26 cellular contexts compared by ENCODE assay signal in the genomic region with DNA sequence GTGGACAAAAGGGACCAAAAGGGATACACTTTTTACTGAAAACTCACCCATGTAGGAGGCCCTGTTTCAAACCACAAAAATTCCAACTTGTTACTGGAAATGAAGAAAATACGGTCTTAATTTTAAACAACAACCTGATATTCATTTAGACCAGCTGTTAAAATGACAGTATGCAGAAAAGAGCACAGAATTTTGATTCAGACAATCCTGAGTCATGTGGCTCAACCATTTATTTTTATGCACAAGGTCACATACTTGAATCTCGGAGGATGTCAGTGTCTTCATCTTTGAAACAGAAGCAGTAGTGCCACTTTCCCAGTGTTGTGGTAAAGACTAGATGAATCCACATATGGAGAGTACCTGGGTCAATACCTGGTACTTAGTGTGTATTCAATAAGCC.
DNase-seq lines count a peak whose midpoint lies in the region; ATAC-seq, FAIRE-seq and TF ChIP-seq lines count a peak whose summit lies in the region.
"Had no signal": no experiment of that assay in that cellular context is flagged by ENCODE, and none has a peak within 500 bp of the region (broad histone marks: within the 10 kb centered on the region; RNA-seq: fewer than 3 reads in every experiment).

No MANE protein-coding gene starts in this region.

- H3K36me3 Mint-ChIP-seq in glutamatergic neuron (ENCODE audit: unreplicated experiment): no peaks in the 10 kb centered on the region
- H3K36me3 Mint-ChIP-seq: activated naive CD4-positive, alpha-beta T cell treated with anti-CD3 and anti-CD28 coated beads, Interleukin-2, amount 50 U/mL, for 24 hours; stimulated activated naive B cell treated with anti-CD40 and anti-IgM and Interleukin-4, amounts not matched to agents 10 μg/mL and 1 μg/mL and 100 μg/mL, for 72 hours; T-cell had no signal

- POLR2A ChIA-PET in K562 (lab: Yijun Ruan, JAX): no interaction called here

- H3K4me3 ChIP-seq in MM.1S (ENCODE audit: low read length) (peak overlapping the region; percentile 15; the same call in 1 of the 2 replicates), K562 (no peak overlapping the region), gastrocnemius medialis (no peak overlapping the region)
- H3K4me3 ChIP-seq: GM23338, mucosa of descending colon had no signal

- intact Hi-C loops in K562 (cut with micrococcal nuclease): no loop called here
- intact Hi-C loops in gastrocnemius medialis (cut with DNase I; ENCODE audit: low total_unique reads): no loop called here

- H3K4me1 Mint-ChIP-seq in glutamatergic neuron (ENCODE audit: low read depth, unreplicated experiment): peaks cover 46% of the 10 kb centered on the region
- H3K4me1 Mint-ChIP-seq: activated naive CD4-positive, alpha-beta T cell treated with anti-CD3 and anti-CD28 coated beads, Interleukin-2, amount 50 U/mL, for 24 hours; stimulated activated naive B cell treated with anti-CD40 and anti-IgM and Interleukin-4, amounts not matched to agents 10 μg/mL and 1 μg/mL and 100 μg/mL, for 72 hours; T-cell had no signal

- 9% methylated on average over 2 of the region's 2 CpGs for whole genome bisulfite sequencing in K562 (ENCODE audit: insufficient coverage, low coverage, missing lambda C conversion rate)

- BruUV-seq in K562 (replicated peaks; lab: Mats Ljungman, UMichigan): no TSS peak

- no peaks in the 10 kb centered on the region for H3K79me2 ChIP-seq in MM.1S (ENCODE audit: low read length)
- H3K79me2 ChIP-seq in K562 (ENCODE audit: control insufficient read depth, insufficient read depth, low read length): no peaks in the 10 kb centered on the region

- FAIRE-seq in K562 (lab: Jason Lieb, UNC): no peak
- FAIRE-seq: D721Med, GM12891, HepG2, islet of Langerhans, RCC 7860, urothelium cell line had no signal

- H3K9me3 ChIP-seq in MM.1S (replicated peaks; ENCODE audit: insufficient read depth, low read length) (no peaks in the 10 kb centered on the region), K562 (replicated peaks; ENCODE audit: control insufficient read depth, insufficient read depth, low read depth, low read length) (no peaks in the 10 kb centered on the region), gastrocnemius medialis (no peaks in the 10 kb centered on the region)
- H3K9me3 ChIP-seq: mucosa of descending colon had no signal

- peak overlapping the region; percentile 92 for H3K27ac Mint-ChIP-seq in glutamatergic neuron (ENCODE audit: unreplicated experiment)
- H3K27ac Mint-ChIP-seq: activated naive CD4-positive, alpha-beta T cell treated with anti-CD3 and anti-CD28 coated beads, Interleukin-2, amount 50 U/mL, for 24 hours; activated T-helper 2 cell treated with anti-CD3 and anti-CD28 coated beads, Interferon-gamma antibody, Interleukin-2, Interleukin-4, amounts not matched to agents 10 μg/mL and 5 μg/mL and 100 μg/mL, durations not matched to agents 14 hours and 24 hours and 36 hours; GM23338; stimulated activated naive B cell treated with anti-CD40 and anti-IgM and Interleukin-4, amounts not matched to agents 10 μg/mL and 1 μg/mL and 100 μg/mL, for 72 hours; T-cell had no signal

- H3K4me2 ChIP-seq in MM.1S (ENCODE audit: low read depth, low read length) (peak overlapping the region; percentile 54), K562 (ENCODE audit: insufficient read depth, low read length) (no peak overlapping the region)

- H3K9me2 ChIP-seq in MM.1S (replicated peaks; ENCODE audit: insufficient read depth, low read length): no peaks in the 10 kb centered on the region

- peaks cover 23% of the 10 kb centered on the region for H3K4me1 ChIP-seq in MM.1S (ENCODE audit: low read length)
- peaks cover 4 to 10% of the 10 kb centered on the region in 2 experiments; a peak in 3 of 5 replicates for H3K4me1 ChIP-seq in K562 (replicated peaks in 1 of 2; ENCODE audit: control insufficient read depth in 2 of 2, insufficient read depth in 2 of 2, low read length in 2 of 2)
- H3K4me1 ChIP-seq in gastrocnemius medialis: peaks cover 0 to 14% of the 10 kb centered on the region in 2 donors

- DNase-seq in MM.1S (peak; percentile 30), K562 (ENCODE audit: extremely low read depth in 1 of 4, low spot score in 3 of 4) (no peak), glutamatergic neuron (no peak), gastrocnemius medialis (no peak), NCI-H1436 (lab: John Stamatoyannopoulos, UW) (no peak), D341Med (ENCODE audit: low spot score) (no peak), HuH-7.5 (ENCODE audit: low spot score) (no peak)
- DNase-seq: activated CD4-positive, alpha-beta T cell treated with anti-CD3 and anti-CD28 coated beads, Interleukin-2, amount 50 U/mL, for 48 hours; activated CD8-positive, alpha-beta memory T cell treated with anti-CD3 and anti-CD28 coated beads, Interleukin-2, amount 50 U/mL, for 4 hours; mucosa of descending colon; NCI-H1092; NCI-H1930; stimulated activated naive B cell treated with anti-CD40 and anti-IgM and Interleukin-4, amounts not matched to agents 10 μg/mL and 1 μg/mL and 100 μg/mL, for 72 hours; T-cell had no signal

- H3K27ac ChIP-seq in MM.1S (ENCODE audit: low read length) (peak overlapping the region; percentile 52; the same call in 1 of the 2 replicates), K562 (ENCODE audit: extremely low read depth, low read depth, low read length) (no peak overlapping the region), gastrocnemius medialis (peak overlapping the region in 3 of 4 donors; percentile 2 to 48 (median 34))

- no peaks in the 10 kb centered on the region for H3K9me1 ChIP-seq in K562 (ENCODE audit: control insufficient read depth, insufficient read depth, low read length)

- no peak overlapping the region for H3K4me3 Mint-ChIP-seq in glutamatergic neuron (ENCODE audit: unreplicated experiment)
- H3K4me3 Mint-ChIP-seq: activated naive CD4-positive, alpha-beta T cell treated with anti-CD3 and anti-CD28 coated beads, Interleukin-2, amount 50 U/mL, for 24 hours; GM23338; stimulated activated naive B cell treated with anti-CD40 and anti-IgM and Interleukin-4, amounts not matched to agents 10 μg/mL and 1 μg/mL and 100 μg/mL, for 72 hours; T-cell had no signal

- no peak for TF ChIP-seq RAD21 in K562 (CRISPR knock-in tag; conservative IDR thresholded peaks at IDR 0.05 in 1 of 2, IDR thresholded peaks at IDR 0.05 in 1 of 2)

- peaks cover 9% of the 10 kb centered on the region for H3K9me3 Mint-ChIP-seq in glutamatergic neuron (ENCODE audit: unreplicated experiment)
- H3K9me3 Mint-ChIP-seq: activated naive CD4-positive, alpha-beta T cell treated with anti-CD3 and anti-CD28 coated beads, Interleukin-2, amount 50 U/mL, for 24 hours; activated T-helper 2 cell treated with anti-CD3 and anti-CD28 coated beads, Interferon-gamma antibody, Interleukin-2, Interleukin-4, amounts not matched to agents 10 μg/mL and 5 μg/mL and 100 μg/mL, durations not matched to agents 14 hours and 24 hours and 36 hours; GM23338; nephron progenitor cell; stimulated activated naive B cell treated with anti-CD40 and anti-IgM and Interleukin-4, amounts not matched to agents 10 μg/mL and 1 μg/mL and 100 μg/mL, for 72 hours; T-cell had no signal

- in situ Hi-C loops in K562 (cut with MboI) (no loop called here), gastrocnemius medialis (cut with MboI; ENCODE audit: low sequenced_read_pairs in 4 of 4) (no loop called here)

- 0 out of 2 replicates have a peak, but pooled peaks cover 8% of the 10 kb centered on the region for H3F3A ChIP-seq in MM.1S (ENCODE audit: insufficient read depth, low read length)

- TF ChIP-seq EP300 in K562 (IDR thresholded peaks at IDR 0.05; ENCODE audit: low read length): no peak

- TF ChIP-seq POLR2A in K562 (conservative IDR thresholded peaks at IDR 0.05) (no peak), gastrocnemius medialis (IDR thresholded peaks at IDR 0.05) (no peak)

- TF ChIP-seq CTCF in MM.1S (IDR thresholded peaks at IDR 0.05; ENCODE audit: low read length): no peak
- TF ChIP-seq CTCF in K562 (IDR thresholded peaks at IDR 0.05 in 2 of 3, conservative IDR thresholded peaks at IDR 0.05 in 1 of 3; ENCODE audit: insufficient read depth in 2 of 3, low read depth in 1 of 3, low read length in 3 of 3): no peak
- no peak for TF ChIP-seq CTCF in glutamatergic neuron (IDR thresholded peaks at IDR 0.05; ENCODE audit: partially characterized antibody, unreplicated experiment)
- TF ChIP-seq CTCF in gastrocnemius medialis (IDR thresholded peaks at IDR 0.05 in 4 of 5, conservative IDR thresholded peaks at IDR 0.05 in 1 of 5): no peak

- H3K27me3 Mint-ChIP-seq in glutamatergic neuron (ENCODE audit: unreplicated experiment): peaks cover 10% of the 10 kb centered on the region
- H3K27me3 Mint-ChIP-seq: activated naive CD4-positive, alpha-beta T cell treated with anti-CD3 and anti-CD28 coated beads, Interleukin-2, amount 50 U/mL, for 24 hours had no signal

- H2AFZ ChIP-seq in MM.1S (ENCODE audit: low read length) (peak overlapping the region; percentile 52), K562 (ENCODE audit: low read depth, low read length) (0 out of 2 replicates have a peak overlapping the region, but pooled peaks have one; percentile 1)

- no peak for ATAC-seq in K562
- peak in 1 of 2 donors; percentile 49 for ATAC-seq in gastrocnemius medialis
- ATAC-seq: activated CD4-positive, CD25-positive, alpha-beta regulatory T cell treated with anti-CD3 and anti-CD28 coated beads, Interleukin-2, amount 50 U/mL, for 24 hours; HepG2; mucosa of descending colon; sciatic nerve; stimulated activated naive B cell treated with anti-CD40 and anti-IgM and Interleukin-4, amounts not matched to agents 10 μg/mL and 1 μg/mL and 100 μg/mL, for 72 hours; T-cell had no signal

- no peak overlapping the region for H3K9ac ChIP-seq in MM.1S (ENCODE audit: low read length)
- H3K9ac ChIP-seq in K562 (ENCODE audit: insufficient read depth in 1 of 2, low read depth in 2 of 2, low read length in 2 of 2): no peak overlapping the region

- H3K36me3 ChIP-seq in MM.1S (replicated peaks; ENCODE audit: insufficient read depth, low read length) (no peaks in the 10 kb centered on the region), K562 (ENCODE audit: control insufficient read depth, insufficient read depth, low read length) (no peaks in the 10 kb centered on the region), gastrocnemius medialis (no peaks in the 10 kb centered on the region)

- H4K20me1 ChIP-seq in MM.1S (ENCODE audit: insufficient read depth, low read length): no peaks in the 10 kb centered on the region
- no peaks in the 10 kb centered on the region for H4K20me1 ChIP-seq in K562 (replicated peaks; ENCODE audit: control insufficient read depth, insufficient read depth, low read length)

- H3K27me3 ChIP-seq in MM.1S (replicated peaks; ENCODE audit: insufficient read depth, low read length): no peaks in the 10 kb centered on the region
- peaks cover 4 to 6% of the 10 kb centered on the region in 2 experiments; a peak in 1 of 5 replicates for H3K27me3 ChIP-seq in K562 (ENCODE audit: control insufficient read depth in 2 of 2, insufficient read depth in 2 of 2, low read length in 2 of 2)
- no peaks in the 10 kb centered on the region for H3K27me3 ChIP-seq in gastrocnemius medialis

- CTCF ChIA-PET in K562 (lab: Yijun Ruan, JAX; ENCODE audit: low intra/inter-chr PET ratio): no interaction called here
